Comparison of ENCODE assay signal across 31 cellular contexts in genomic region chr1:231376101-231376500, GRCh38. TPM values are rescaled to one million over a fixed set of nuclear protein-coding genes. Genes with fewer than 3 reads are reported as not detected.
DNase-seq lines count a peak whose midpoint lies in the region; ATAC-seq and TF ChIP-seq lines count a peak whose summit lies in the region.
"Had no signal": no experiment of that assay in that cellular context is flagged by ENCODE, and none has a peak within 500 bp of the region (broad histone marks: within the 10 kb centered on the region; RNA-seq: fewer than 3 reads in every experiment).

No MANE protein-coding gene starts in this region.

- POLR2A ChIA-PET in MCF 10A (lab: Yijun Ruan, JAX) = interaction anchor here (1.5 to 2.7 kb wide), 3 partner anchors 15 to 45 kb away, joined by 7 to 10 read pairs (median 7); partner anchors contain the start of genes EXOC8 and SPRTN

- H3K27me3 ChIP-seq in breast epithelium (no peaks in the 10 kb centered on the region), foreskin keratinocyte (no peaks in the 10 kb centered on the region), MG63 (no peaks in the 10 kb centered on the region)
- H3K27me3 ChIP-seq: left lung, ovary, suprapubic skin had no signal

- BruUV-seq in MCF 10A (replicated peaks; lab: Mats Ljungman, UMichigan) = no TSS peak

- H3K27me3 Mint-ChIP-seq in MCF 10A (ENCODE audit: insufficient read depth, unreplicated experiment) = no peaks in the 10 kb centered on the region
- H3K27me3 Mint-ChIP-seq: IgD-negative memory B cell had no signal

- H3K36me3 Mint-ChIP-seq in MCF 10A (ENCODE audit: insufficient read depth, unreplicated experiment) = peaks cover 12% of the 10 kb centered on the region
- H3K36me3 Mint-ChIP-seq: activated naive CD4-positive, alpha-beta T cell treated with anti-CD3 and anti-CD28 coated beads, Interleukin-2, amount 50 U/mL, for 72 hours had no signal

- ATAC-seq in SK-N-SH treated with all-trans-retinoic acid at 6 μM for 48 hours (peak; percentile 37; the same call in 2 of the 3 replicates), foreskin keratinocyte (peak; percentile 64)
- ATAC-seq: left lung, Right ventricle myocardium inferior had no signal

- TF ChIP-seq POLR2A in breast epithelium (IDR thresholded peaks at IDR 0.05) (no peak), erythroblast (IDR thresholded peaks at IDR 0.05; ENCODE audit: low read length) (no peak)

- no peaks in the 10 kb centered on the region for H3K4me1 ChIP-seq in breast epithelium
- H3K4me1 ChIP-seq in foreskin keratinocyte = no peaks in the 10 kb centered on the region

- no peaks in the 10 kb centered on the region for H3K9me3 Mint-ChIP-seq in MCF 10A (ENCODE audit: unreplicated experiment)
- H3K9me3 Mint-ChIP-seq: activated naive CD4-positive, alpha-beta T cell treated with anti-CD3 and anti-CD28 coated beads, Interleukin-2, amount 50 U/mL, for 72 hours; activated T-helper 2 cell treated with anti-CD3 and anti-CD28 coated beads, Interferon-gamma antibody, Interleukin-2, Interleukin-4, amounts not matched to agents 10 μg/mL and 5 μg/mL and 100 μg/mL, durations not matched to agents 14 hours and 24 hours and 36 hours; IgD-negative memory B cell; neural crest cell had no signal

- no peak overlapping the region for H3K27ac Mint-ChIP-seq in MCF 10A (ENCODE audit: low read depth, unreplicated experiment)
- H3K27ac Mint-ChIP-seq: IgD-negative memory B cell had no signal

- DNase-seq in MCF 10A (ENCODE audit: unreplicated experiment) = peak; percentile 42
- no peak for DNase-seq in breast epithelium (ENCODE audit: low spot score in 2 of 2)
- no peak for DNase-seq in foreskin keratinocyte
- DNase-seq in G401 (ENCODE audit: low spot score) = no peak
- no peak for DNase-seq in MG63
- no peak for DNase-seq in erythroblast (lab: John Stamatoyannopoulos, UW)
- DNase-seq in DMS153 treated with DMSO at 0.1 percent for 48 hours (lab: John Stamatoyannopoulos, UW; ENCODE audit: unreplicated experiment) = no peak
- DNase-seq: 8988T; activated CD4-positive, alpha-beta T cell treated with anti-CD3 and anti-CD28 coated beads for 1 hour; activated T-cell treated with anti-CD3 and anti-CD28 coated beads for 4 hours; effector CD4-positive, alpha-beta T cell; H7; left lung; mesendoderm; NCI-H1092 treated with DMSO at 0.1 percent for 48 hours; NCI-H1930; NCI-H524; OCI-M1; ovary; retina; stimulated activated CD4-positive, alpha-beta T cell treated with anti-CD3 and anti-CD28 coated beads, Interleukin-1b, Interleukin-23, amount 100 ng/mL, for 48 hours; stimulated activated naive CD4-positive, alpha-beta T cell treated with Interleukin-2 at 50 U/mL for 16 hours had no signal

- H3K27ac ChIP-seq in breast epithelium = no peak overlapping the region
- H3K27ac ChIP-seq in foreskin keratinocyte = no peak overlapping the region
- H3K27ac ChIP-seq: epithelial cell of prostate, left lung, ovary, suprapubic skin had no signal

- H3K9me3 ChIP-seq in breast epithelium (no peaks in the 10 kb centered on the region), MG63 (no peaks in the 10 kb centered on the region)
- H3K9me3 ChIP-seq: left lung, ovary, suprapubic skin had no signal

- no peak overlapping the region for H3K4me3 Mint-ChIP-seq in MCF 10A (ENCODE audit: unreplicated experiment)
- H3K4me3 Mint-ChIP-seq: activated CD8-positive, alpha-beta T cell treated with anti-CD3 and anti-CD28 coated beads, Interleukin-2, amount 10 ng/mL, durations not matched to agents 7 days and 5 days; IgD-negative memory B cell; neural crest cell had no signal

- in situ Hi-C loops in G401 (cut with HindIII; ENCODE audit: low sequenced_read_pairs) = no loop called here

- TF ChIP-seq CTCF in MCF 10A (IDR thresholded peaks at IDR 0.05; ENCODE audit: unreplicated experiment) = no peak
- no peak for TF ChIP-seq CTCF in breast epithelium (IDR thresholded peaks at IDR 0.05)
- TF ChIP-seq CTCF in foreskin keratinocyte (conservative IDR thresholded peaks at IDR 0.05) = no peak

- CTCF ChIA-PET in MCF 10A (lab: Yijun Ruan, JAX) = interaction anchor here (0.6 kb wide), 1 partner anchor 18 kb away, joined by 4 read pairs; no protein-coding TSS in a partner anchor

- H3K36me3 ChIP-seq in breast epithelium (no peaks in the 10 kb centered on the region), MG63 (no peaks in the 10 kb centered on the region)
- H3K36me3 ChIP-seq: left lung, ovary had no signal

- H3K4me1 Mint-ChIP-seq in MCF 10A (ENCODE audit: insufficient read depth, unreplicated experiment) = peaks cover 10% of the 10 kb centered on the region

- H3K4me3 ChIP-seq in breast epithelium = no peak overlapping the region
- no peak overlapping the region for H3K4me3 ChIP-seq in MG63
- H3K4me3 ChIP-seq: left lung, ovary, suprapubic skin had no signal

- intact Hi-C loops in MCF 10A (cut with micrococcal nuclease) = no loop called here
- intact Hi-C loops in breast epithelium (cut with DNase I; ENCODE audit: low total_unique reads) = no loop called here

TF ChIP-seq in SK-N-SH treated with all-trans-retinoic acid at 6 μM for 48 hours, 23 proteins besides CTCF, POLR2A, EP300 and RAD21:
- TF ChIP-seq CSRNP3 (CRISPR knock-in tag; IDR thresholded peaks at IDR 0.05) (no peak), GLIS3 (CRISPR knock-in tag; IDR thresholded peaks at IDR 0.05) (no peak), BACH2 (CRISPR knock-in tag; IDR thresholded peaks at IDR 0.05; ENCODE audit: borderline replicate concordance) (no peak), ZFP3 (CRISPR knock-in tag; IDR thresholded peaks at IDR 0.05) (no peak), TSHZ2 (CRISPR knock-in tag; IDR thresholded peaks at IDR 0.05) (no peak), ZNF8 (CRISPR knock-in tag; IDR thresholded peaks at IDR 0.05) (no peak), TCF4 (CRISPR knock-in tag; IDR thresholded peaks at IDR 0.05; ENCODE audit: borderline replicate concordance) (no peak), ARNTL (CRISPR knock-in tag; IDR thresholded peaks at IDR 0.05; ENCODE audit: borderline replicate concordance, low read depth) (no peak), RARB (CRISPR knock-in tag; IDR thresholded peaks at IDR 0.05) (no peak)

RNA-seq across cellular contexts. Expression of gene SPRTN, which starts 38.0 kb away (rescaled TPM):
- total RNA-seq in MCF 10A (2022) (30.4 and 36.9 TPM in 2 replicates), breast epithelium (10 to 100 TPM; 13.8 to 23.6 (median 15.2) TPM), foreskin keratinocyte (22.0 and 23.3 TPM in 2 replicates)
- polyA plus RNA-seq in foreskin keratinocyte = 7.3 and 7.6 TPM in 2 replicates
- 6.9 and 12.0 TPM in 2 replicates for total RNA-seq in G401 (2014; rRNA removed; shearing (Covaris generic))
- 4.3 and 6.7 TPM in 2 replicates for total RNA-seq in MG63 (2014; rRNA removed; shearing (Covaris generic); ENCODE audit: low replicate concordance)

RNA-seq across cellular contexts. Expression of gene EXOC8, which starts 38.4 kb away (rescaled TPM):
- total RNA-seq in MCF 10A (2022) (24.0 and 28.5 TPM in 2 replicates), breast epithelium (10 to 100 TPM; 13.1 to 17.7 (median 15.0) TPM), foreskin keratinocyte (13.5 and 14.8 TPM in 2 replicates)
- 3.0 and 3.3 TPM in 2 replicates for polyA plus RNA-seq in foreskin keratinocyte
- total RNA-seq in G401 (2014; rRNA removed; shearing (Covaris generic)) = 8.6 and 10.9 TPM in 2 replicates
- total RNA-seq in MG63 (2014; rRNA removed; shearing (Covaris generic); ENCODE audit: low replicate concordance) = 10.8 and 11.1 TPM in 2 replicates

RNA-seq across cellular contexts. Expression of gene EGLN1, which starts 46.0 kb away (rescaled TPM):
- 67.3 and 68.8 TPM in 2 replicates for total RNA-seq in MCF 10A (2022)
- 10 to 100 TPM; 33.8 to 45.6 (median 38.1) TPM for total RNA-seq in breast epithelium
- 18.6 and 19.5 TPM in 2 replicates for total RNA-seq in foreskin keratinocyte
- 4.0 and 4.4 TPM in 2 replicates for polyA plus RNA-seq in foreskin keratinocyte
- 20.6 and 21.6 TPM in 2 replicates for total RNA-seq in G401 (2014; rRNA removed; shearing (Covaris generic))
- total RNA-seq in MG63 (2014; rRNA removed; shearing (Covaris generic); ENCODE audit: low replicate concordance) = 32.7 and 37.4 TPM in 2 replicates
